16 cellular contexts compared by ENCODE assay signal in the genomic region with DNA sequence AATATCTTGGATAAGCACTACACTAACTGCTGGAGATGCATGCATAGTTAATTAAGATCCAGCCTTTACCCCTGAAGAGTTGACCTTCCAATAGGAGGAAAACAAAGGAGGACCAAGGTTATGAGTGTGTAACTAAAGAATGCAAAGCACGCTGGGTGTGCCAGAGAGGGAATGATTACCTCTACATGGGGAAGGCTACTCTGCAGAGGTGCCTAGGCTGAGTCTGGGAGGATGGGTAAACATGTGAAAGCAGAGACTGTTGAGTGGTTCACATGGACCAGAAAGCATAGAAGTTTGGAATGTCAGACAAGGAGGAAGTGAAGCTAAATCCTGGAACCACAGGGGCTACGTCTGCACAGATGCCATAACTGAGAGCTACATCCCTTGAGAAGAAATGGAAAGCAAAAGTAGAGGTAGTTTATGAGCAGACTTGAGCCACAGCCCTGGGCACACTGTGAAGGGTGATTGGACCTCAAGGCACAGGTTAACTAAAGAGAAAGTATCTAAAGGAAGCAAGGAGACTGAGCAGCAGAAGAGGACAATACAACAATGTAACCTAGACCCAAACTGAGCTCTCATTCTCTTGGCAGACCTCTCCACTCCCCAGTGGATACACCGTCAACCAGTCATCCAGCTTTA.
DNase-seq lines count a peak whose midpoint lies in the region; ATAC-seq lines count a peak whose summit lies in the region.
"Had no signal": no experiment of that assay in that cellular context is flagged by ENCODE, and none has a peak within 500 bp of the region (broad histone marks: within the 10 kb centered on the region; RNA-seq: fewer than 3 reads in every experiment).

No MANE protein-coding gene starts in this region.

- peaks cover 32% of the 10 kb centered on the region for H3K36me3 Mint-ChIP-seq in stimulated activated naive CD8-positive, alpha-beta T cell treated with anti-CD3 and anti-CD28 coated beads, Interleukin-15, Interleukin-2, amounts not matched to agents 100 ng/mL and 50 ng/mL, for 24 hours (ENCODE audit: low read depth)
- H3K36me3 Mint-ChIP-seq in CD8-positive, alpha-beta memory T cell: peaks cover 8 to 26% (median 19%) of the 10 kb centered on the region in 3 donors

- no peak overlapping the region for H3K4me3 ChIP-seq in CD8-positive, alpha-beta memory T cell (ENCODE audit: low read length)

- no peaks in the 10 kb centered on the region for H3K27me3 Mint-ChIP-seq in stimulated activated naive CD8-positive, alpha-beta T cell treated with anti-CD3 and anti-CD28 coated beads, Interleukin-15, Interleukin-2, amounts not matched to agents 100 ng/mL and 50 ng/mL, for 24 hours
- no peaks in the 10 kb centered on the region for H3K27me3 Mint-ChIP-seq in stimulated activated naive CD8-positive, alpha-beta T cell treated with anti-CD3 and anti-CD28 coated beads, Interleukin-15, amount 100 ng/mL, for 72 hours
- no peaks in the 10 kb centered on the region for H3K27me3 Mint-ChIP-seq in CD8-positive, alpha-beta memory T cell
- H3K27me3 Mint-ChIP-seq: IgD-negative memory B cell had no signal

- peak overlapping the region; percentile 22 for H3K27ac Mint-ChIP-seq in stimulated activated naive CD8-positive, alpha-beta T cell treated with anti-CD3 and anti-CD28 coated beads, Interleukin-15, Interleukin-2, amounts not matched to agents 100 ng/mL and 50 ng/mL, for 24 hours
- no peak overlapping the region for H3K27ac Mint-ChIP-seq in stimulated activated naive CD8-positive, alpha-beta T cell treated with anti-CD3 and anti-CD28 coated beads, Interleukin-15, amount 100 ng/mL, for 72 hours
- no peak overlapping the region for H3K27ac Mint-ChIP-seq in CD8-positive, alpha-beta memory T cell

- no peak overlapping the region for H3K4me3 Mint-ChIP-seq in stimulated activated naive CD8-positive, alpha-beta T cell treated with anti-CD3 and anti-CD28 coated beads, Interleukin-15, Interleukin-2, amounts not matched to agents 100 ng/mL and 50 ng/mL, for 24 hours
- H3K4me3 Mint-ChIP-seq in stimulated activated naive CD8-positive, alpha-beta T cell treated with anti-CD3 and anti-CD28 coated beads, Interleukin-15, amount 100 ng/mL, for 72 hours: no peak overlapping the region
- H3K4me3 Mint-ChIP-seq in CD8-positive, alpha-beta memory T cell: no peak overlapping the region
- H3K4me3 Mint-ChIP-seq: IgD-negative memory B cell had no signal

- no peak for DNase-seq in stimulated activated naive CD8-positive, alpha-beta T cell treated with anti-CD3 and anti-CD28 coated beads, Interleukin-15, amount 100 ng/mL, for 72 hours
- DNase-seq in LoVo (ENCODE audit: low spot score) (peak; percentile 57), kidney glomerular epithelial cell (lab: John Stamatoyannopoulos, UW) (peak; percentile 11), left ventricle myocardium superior (no peak), NCI-H82 (lab: John Stamatoyannopoulos, UW) (no peak), posterior cingulate gyrus (no peak)
- no peak for DNase-seq in CD8-positive, alpha-beta memory T cell
- DNase-seq: C1 segment of cervical spinal cord, DND-41, HCEC 1CT, NCI-H1092, NCI-H1694 treated with DMSO at 0.1 percent for 48 hours, NCI-H446, NCI-H748 treated with DMSO at 0.1 percent for 48 hours had no signal

- no peak for ATAC-seq in stimulated activated naive CD8-positive, alpha-beta T cell treated with anti-CD3 and anti-CD28 coated beads, Interleukin-15, amount 100 ng/mL, for 72 hours
- ATAC-seq in left ventricle myocardium superior: no peak

- peaks cover 11% of the 10 kb centered on the region for H3K4me1 ChIP-seq in CD8-positive, alpha-beta memory T cell (ENCODE audit: insufficient read depth, low read length)

- H3K27ac ChIP-seq in CD8-positive, alpha-beta memory T cell (ENCODE audit: low read depth, low read length): no peak overlapping the region

- peaks cover 23% of the 10 kb centered on the region for H3K4me1 Mint-ChIP-seq in stimulated activated naive CD8-positive, alpha-beta T cell treated with anti-CD3 and anti-CD28 coated beads, Interleukin-15, Interleukin-2, amounts not matched to agents 100 ng/mL and 50 ng/mL, for 24 hours (ENCODE audit: low read depth)
- H3K4me1 Mint-ChIP-seq in stimulated activated naive CD8-positive, alpha-beta T cell treated with anti-CD3 and anti-CD28 coated beads, Interleukin-15, amount 100 ng/mL, for 72 hours: peaks cover 24% of the 10 kb centered on the region
- H3K4me1 Mint-ChIP-seq in CD8-positive, alpha-beta memory T cell: peaks cover 4 to 13% (median 7%) of the 10 kb centered on the region in 3 donors

- no peaks in the 10 kb centered on the region for H3K36me3 ChIP-seq in CD8-positive, alpha-beta memory T cell (ENCODE audit: insufficient read depth, low read length)

- no peaks in the 10 kb centered on the region for H3K9me3 Mint-ChIP-seq in stimulated activated naive CD8-positive, alpha-beta T cell treated with anti-CD3 and anti-CD28 coated beads, Interleukin-15, Interleukin-2, amounts not matched to agents 100 ng/mL and 50 ng/mL, for 24 hours
- H3K9me3 Mint-ChIP-seq in stimulated activated naive CD8-positive, alpha-beta T cell treated with anti-CD3 and anti-CD28 coated beads, Interleukin-15, amount 100 ng/mL, for 72 hours: no peaks in the 10 kb centered on the region
- no peaks in the 10 kb centered on the region for H3K9me3 Mint-ChIP-seq in CD8-positive, alpha-beta memory T cell
- H3K9me3 Mint-ChIP-seq: IgD-negative memory B cell had no signal

- intact Hi-C loops in left ventricle myocardium superior (cut with micrococcal nuclease) (no loop called here), posterior cingulate gyrus (cut with DNase I) (loop anchor here (10.0 kb wide), 1 partner anchor 111 kb away; no protein-coding TSS in a partner anchor)

- POLR2A ChIA-PET in CD8-positive, alpha-beta memory T cell (lab: Charles Lee): no interaction called here

- no peaks in the 10 kb centered on the region for H3K27me3 ChIP-seq in CD8-positive, alpha-beta memory T cell (ENCODE audit: insufficient read depth, low read length, poor library complexity, severe bottlenecking)

- H3K9me3 ChIP-seq in CD8-positive, alpha-beta memory T cell (ENCODE audit: low read length): no peaks in the 10 kb centered on the region

- CTCF ChIA-PET in CD8-positive, alpha-beta memory T cell (lab: Charles Lee): no interaction called here

Comparison
In these comparisons a context has a peak if more than half of its experiments do, and no peak if none do; other contexts are left out.
1. DNase-seq: peak in LoVo (single experiment) and kidney glomerular epithelial cell (single experiment); none in stimulated activated naive CD8-positive, alpha-beta T cell treated with anti-CD3 and anti-CD28 coated beads, Interleukin-15, amount 100 ng/mL, for 72 hours (0 of 2), left ventricle myocardium superior (single experiment), NCI-H82 (single experiment), CD8-positive, alpha-beta memory T cell (0 of 5) and posterior cingulate gyrus (0 of 10).